In genomic region chr17:74455025-74455585, GRCh38 we compare ENCODE assay signal across 12 cellular contexts. TPM values are rescaled to one million over a fixed set of nuclear protein-coding genes. Genes with fewer than 3 reads are reported as not detected.
DNase-seq lines count a peak whose midpoint lies in the region; ATAC-seq and TF ChIP-seq lines count a peak whose summit lies in the region.
"Had no signal": no experiment of that assay in that cellular context is flagged by ENCODE, and none has a peak within 500 bp of the region (broad histone marks: within the 10 kb centered on the region; RNA-seq: fewer than 3 reads in every experiment).

No MANE protein-coding gene starts in this region.

- H3K9me3 ChIP-seq in HCT116 (ENCODE audit: control insufficient read depth in 1 of 2, insufficient read depth in 1 of 2, low read depth in 1 of 2, low read length in 2 of 2) (no peaks in the 10 kb centered on the region), body of pancreas (no peaks in the 10 kb centered on the region)

- no peaks in the 10 kb centered on the region for H3K36me3 Mint-ChIP-seq in Calu3 (ENCODE audit: insufficient read depth, unreplicated experiment)
- H3K36me3 Mint-ChIP-seq: CD8-positive, alpha-beta T cell had no signal

- H3K4me2 ChIP-seq in HCT116 (ENCODE audit: low read length): peak overlapping the region; percentile 90

- RAD21 ChIA-PET in HCT116 (lab: Charles Lee; ENCODE audit: low non-redundant PET in 1 of 2, low total read pairs in 2 of 2, uncharacterized antibody in 2 of 2, unreplicated experiment in 2 of 2): interaction anchor here (1.2 to 5.9 kb wide), 6 partner anchors 12 to 87 kb away, joined by 4 to 61 read pairs (median 6); no protein-coding TSS in a partner anchor

- no peaks in the 10 kb centered on the region for H4K20me1 ChIP-seq in HCT116 (ENCODE audit: insufficient read depth)

- H3K4me1 ChIP-seq in HCT116 (ENCODE audit: control insufficient read depth in 1 of 2, insufficient read depth in 2 of 2, low read length in 2 of 2) (peaks cover 22 to 29% of the 10 kb centered on the region in 2 experiments), body of pancreas (peaks cover 29% of the 10 kb centered on the region)

- TF ChIP-seq POLR2A in HCT116 (IDR thresholded peaks at IDR 0.05; ENCODE audit: borderline replicate concordance, extremely low read depth, insufficient read depth, insufficient read length): no peak
- no peak for TF ChIP-seq POLR2A in body of pancreas (IDR thresholded peaks at IDR 0.05)

- TF ChIP-seq CTCF in HCT116 (IDR thresholded peaks at IDR 0.05 in 2 of 3, conservative IDR thresholded peaks at IDR 0.05 in 1 of 3; ENCODE audit: borderline replicate concordance in 1 of 3, insufficient read depth in 1 of 3, low read depth in 2 of 3, low read length in 2 of 3) (no peak), body of pancreas (IDR thresholded peaks at IDR 0.05) (no peak), Calu3 (IDR thresholded peaks at IDR 0.05; ENCODE audit: unreplicated experiment) (no peak)

- POLR2A ChIA-PET in HCT116 (lab: Charles Lee): interaction anchor here (1.1 to 4.5 kb wide), 4 partner anchors 10 to 75 kb away, joined by 3 to 27 read pairs (median 8); no protein-coding TSS in a partner anchor

- CTCF ChIA-PET in HCT116 (lab: Charles Lee): interaction anchor here (1.4 to 4.4 kb wide), 6 partner anchors 12 to 148 kb away, joined by 4 to 111 read pairs (median 6); partner anchors contain the start of gene GPR142
- CTCF ChIA-PET in Calu3 (lab: Charles Lee): interaction anchor here (0.7 to 3.5 kb wide), 6 partner anchors 16 to 275 kb away, joined by 3 to 37 read pairs (median 6); partner anchors contain the start of gene GPR142

- H3K4me3 Mint-ChIP-seq in Calu3 (ENCODE audit: low read depth, unreplicated experiment): no peak overlapping the region

- H3K36me3 ChIP-seq in HCT116 (ENCODE audit: control insufficient read depth in 1 of 2, insufficient read depth in 2 of 2, low read length in 2 of 2) (no peaks in the 10 kb centered on the region), body of pancreas (replicated peaks in 1 of 2; ENCODE audit: insufficient read depth in 1 of 2, low read depth in 2 of 2) (no peaks in the 10 kb centered on the region)

- no peak overlapping the region for H2AFZ ChIP-seq in HCT116 (ENCODE audit: low read depth, low read length, poor library complexity, severe bottlenecking)

- H3K4me1 Mint-ChIP-seq in Calu3 (ENCODE audit: low read depth, unreplicated experiment): no peaks in the 10 kb centered on the region

- H3K9me2 ChIP-seq in HCT116 (ENCODE audit: insufficient read depth): no peaks in the 10 kb centered on the region

- 50 to 58% methylated on average over 9 to 16 of the region's 16 CpGs for WGBS in body of pancreas, 2 donors

- TF ChIP-seq RAD21 in HCT116 (IDR thresholded peaks at IDR 0.05; ENCODE audit: low read depth): no peak

- ATAC-seq in HCT116 (no peak), body of pancreas (no peak), left colon (peak; percentile 48), GM21528 (IDR thresholded peaks at IDR 0.05; ENCODE audit: low FRiP score, unreplicated experiment) (no peak), HG03469 (IDR thresholded peaks at IDR 0.05; ENCODE audit: unreplicated experiment) (no peak)

- H3K4me3 ChIP-seq in HCT116 (replicated peaks in 1 of 2; ENCODE audit: low read depth in 1 of 2, low read length in 2 of 2) (no peak overlapping the region), body of pancreas (no peak overlapping the region), skin epidermis (no peak overlapping the region)

- H3K79me2 ChIP-seq in HCT116 (ENCODE audit: insufficient read depth, low read length): no peaks in the 10 kb centered on the region

- H3K27ac ChIP-seq in HCT116 (ENCODE audit: low read depth, low read length) (peak overlapping the region; percentile 46; the same call in 1 of the 2 replicates), body of pancreas (peak overlapping the region in 3 of 4 donors; percentile 91 to 92 (median 91)), skin epidermis (peak overlapping the region in 11 of 21 experiments; percentile 30 to 82 (median 69))

- no TSS peak for BruUV-seq in HCT116 (replicated peaks; lab: Mats Ljungman, UMichigan)
- no TSS peak for BruUV-seq in Calu3 (replicated peaks; lab: Mats Ljungman, UMichigan)

- no peak for DNase-seq in HCT116 (ENCODE audit: low read depth, low spot score)
- no peak for DNase-seq in body of pancreas
- DNase-seq in left colon: peak; percentile 68 to 71
- no peak for DNase-seq in Calu3
- no peak for DNase-seq in stimulated activated CD4-positive, alpha-beta T cell treated with anti-CD3 and anti-CD28 coated beads, Interleukin-4, amount 100 ng/mL, for 1 hour
- DNase-seq: NCI-H345 had no signal

- H3K9me3 Mint-ChIP-seq in Calu3 (ENCODE audit: low read depth, unreplicated experiment): no peaks in the 10 kb centered on the region
- H3K9me3 Mint-ChIP-seq: CD8-positive, alpha-beta T cell had no signal

- H3K27ac Mint-ChIP-seq in Calu3 (ENCODE audit: unreplicated experiment): no peak overlapping the region
- H3K27ac Mint-ChIP-seq: CD8-positive, alpha-beta T cell had no signal

- H3K27me3 ChIP-seq in HCT116 (ENCODE audit: insufficient read depth, low read length) (no peaks in the 10 kb centered on the region), body of pancreas (no peaks in the 10 kb centered on the region)

- H3K9ac ChIP-seq in HCT116 (ENCODE audit: low read length): peak overlapping the region; percentile 53; the same call in 1 of the 2 replicates

- intact Hi-C loops in HCT116 (cut with micrococcal nuclease) (no loop called here), body of pancreas (cut with DNase I) (no loop called here), left colon (cut with DNase I, micrococcal nuclease) (loop anchor here in 1 of 2 donors (5.0 kb wide), 1 partner anchor 78 kb away; no protein-coding TSS in a partner anchor), Calu3 (cut with micrococcal nuclease; ENCODE audit: unreplicated experiment) (loop anchor here (5.0 kb wide), 1 partner anchor 37 kb away; no protein-coding TSS in a partner anchor)

- H3K27me3 Mint-ChIP-seq in Calu3 (ENCODE audit: unreplicated experiment): peaks cover 40% of the 10 kb centered on the region

TF ChIP-seq in HCT116, 20 proteins besides CTCF, POLR2A, EP300 and RAD21:
- TF ChIP-seq EZH2 (IDR thresholded peaks at IDR 0.05): no peak
- TF ChIP-seq ELF1 (IDR thresholded peaks at IDR 0.05; ENCODE audit: borderline replicate concordance, low read depth): no peak
- TF ChIP-seq TCF7L2 (IDR thresholded peaks at IDR 0.05; ENCODE audit: borderline replicate concordance, extremely low read depth, insufficient read depth, insufficient read length): no peak
- TF ChIP-seq SP1 (IDR thresholded peaks at IDR 0.05; ENCODE audit: low read depth): no peak
- TF ChIP-seq SRF (IDR thresholded peaks at IDR 0.05; ENCODE audit: low read depth): no peak
- no peak for TF ChIP-seq SIN3A (IDR thresholded peaks at IDR 0.05; ENCODE audit: low read depth)
- TF ChIP-seq POLR2AphosphoS5 (IDR thresholded peaks at IDR 0.05; ENCODE audit: low read depth, low read length): no peak
- no peak for TF ChIP-seq FOSL1 (IDR thresholded peaks at IDR 0.05; ENCODE audit: low read depth)
- TF ChIP-seq CEBPB (IDR thresholded peaks at IDR 0.05; ENCODE audit: low read depth): no peak

RNA-seq across cellular contexts. Expression of gene CD300A, which starts 11.3 kb away (rescaled TPM):
- total RNA-seq in HCT116 (2021; ENCODE audit: unreplicated experiment) (0.71 TPM), body of pancreas (1 to 10 TPM; 2.0 to 3.1 TPM), left colon (1 to 10 TPM; 1.8 to 7.9 TPM), Calu3 (2022) (0.45 TPM in 1 of 2 replicates, not detected in the other)
- 0.11 and 0.17 TPM in 2 replicates for polyA plus RNA-seq in HCT116 (2012)
- total RNA-seq: glomerular endothelial cell, H4 had no signal

RNA-seq across cellular contexts. Expression of gene GPRC5C, which starts 23.2 kb away (rescaled TPM):
- total RNA-seq in HCT116 (2021; ENCODE audit: unreplicated experiment) (54.4 TPM), body of pancreas (10 to 100 TPM; 68.0 to 71.2 TPM), left colon (100 to 1,000 TPM; 155 to 161 TPM), Calu3 (2022) (37.3 and 48.7 TPM in 2 replicates)
- 83.1 and 93.8 TPM in 2 replicates for polyA plus RNA-seq in HCT116 (2012)

Comparison
In these comparisons a context has a peak if more than half of its experiments do, and no peak if none do; other contexts are left out.
1. DNase-seq: peak in left colon (2 of 2); none in HCT116 (single experiment), body of pancreas (0 of 4), Calu3 (single experiment) and stimulated activated CD4-positive, alpha-beta T cell treated with anti-CD3 and anti-CD28 coated beads, Interleukin-4, amount 100 ng/mL, for 1 hour (single experiment).
2. Peak in every context shown above with its lines, with median percentiles within 50 percentile points of each other: H3K27ac ChIP-seq.